Comparison of ENCODE assay signal across 1 cellular context in the genomic region with DNA sequence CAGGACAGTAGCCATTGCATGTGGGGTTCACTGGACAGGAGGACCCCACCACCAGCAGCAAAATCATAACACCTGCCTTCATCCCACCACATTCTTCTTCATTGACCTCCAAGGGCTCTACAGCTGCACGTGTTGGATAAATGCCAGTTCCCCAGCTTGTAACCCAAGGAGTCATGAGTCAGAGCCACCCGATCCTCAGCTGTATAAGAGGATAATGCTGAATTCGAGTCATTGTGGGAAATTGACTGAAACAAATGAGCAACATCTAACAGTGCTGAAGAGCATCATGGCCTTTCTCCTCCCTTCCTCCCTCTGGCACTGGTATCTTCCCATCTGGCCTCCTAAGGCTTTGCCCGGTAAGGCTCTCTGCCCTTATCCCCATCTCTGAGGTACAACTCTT.
TF ChIP-seq lines count a peak whose summit lies in the region.

No MANE protein-coding gene starts in this region.

TF ChIP-seq in HEK293, 187 proteins besides CTCF, POLR2A, EP300 and RAD21 (continued from another document and continues in another):
- TF ChIP-seq, protein P1, sequence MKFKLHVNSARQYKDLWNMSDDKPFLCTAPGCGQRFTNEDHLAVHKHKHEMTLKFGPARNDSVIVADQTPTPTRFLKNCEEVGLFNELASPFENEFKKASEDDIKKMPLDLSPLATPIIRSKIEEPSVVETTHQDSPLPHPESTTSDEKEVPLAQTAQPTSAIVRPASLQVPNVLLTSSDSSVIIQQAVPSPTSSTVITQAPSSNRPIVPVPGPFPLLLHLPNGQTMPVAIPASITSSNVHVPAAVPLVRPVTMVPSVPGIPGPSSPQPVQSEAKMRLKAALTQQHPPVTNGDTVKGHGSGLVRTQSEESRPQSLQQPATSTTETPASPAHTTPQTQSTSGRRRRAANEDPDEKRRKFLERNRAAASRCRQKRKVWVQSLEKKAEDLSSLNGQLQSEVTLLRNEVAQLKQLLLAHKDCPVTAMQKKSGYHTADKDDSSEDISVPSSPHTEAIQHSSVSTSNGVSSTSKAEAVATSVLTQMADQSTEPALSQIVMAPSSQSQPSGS (tag by site-specific recombination; IDR thresholded peaks at IDR 0.05; ENCODE audit: low read depth), result no peak
- TF ChIP-seq ZBTB21 (tag by site-specific recombination; IDR thresholded peaks at IDR 0.05) (peak; percentile 71), ZNF558 (tag by site-specific recombination; IDR thresholded peaks at IDR 0.05) (0 out of 2 replicates have a peak, but pooled peaks have one; percentile 26), ZNF473 (tag by site-specific recombination; IDR thresholded peaks at IDR 0.05) (no peak), ZNF777 (tag by site-specific recombination; IDR thresholded peaks at IDR 0.05; ENCODE audit: borderline replicate concordance) (no peak), ZNF133 (tag by site-specific recombination; IDR thresholded peaks at IDR 0.05) (0 out of 2 replicates have a peak, but pooled peaks have one; percentile 7), ZNF549 (tag by site-specific recombination; IDR thresholded peaks at IDR 0.05) (no peak), SETDB1 (IDR thresholded peaks at IDR 0.05; ENCODE audit: insufficient read length, low read length) (no peak), ZNF24 (tag by site-specific recombination; IDR thresholded peaks at IDR 0.05) (peak; percentile 80; the same call in 1 of the 2 replicates), OVOL3 (tag by site-specific recombination; IDR thresholded peaks at IDR 0.05) (no peak), ZBTB17 (tag by site-specific recombination; IDR thresholded peaks at IDR 0.05) (0 out of 2 replicates have a peak, but pooled peaks have one; percentile 34), INSM2 (tag by site-specific recombination; IDR thresholded peaks at IDR 0.05) (peak; percentile 78; the same call in 1 of the 2 replicates), BCL11B (tag by site-specific recombination; IDR thresholded peaks at IDR 0.05; ENCODE audit: low read depth) (no peak), ZNF138 (tag by site-specific recombination; IDR thresholded peaks at IDR 0.05; ENCODE audit: borderline replicate concordance) (no peak), ZNF544 (tag by site-specific recombination; IDR thresholded peaks at IDR 0.05) (no peak), ZNF843 (tag by site-specific recombination; IDR thresholded peaks at IDR 0.05) (peak; percentile 66; the same call in 1 of the 2 replicates), ZSCAN16 (tag by site-specific recombination; IDR thresholded peaks at IDR 0.05) (no peak), ZNF670 (tag by site-specific recombination; IDR thresholded peaks at IDR 0.05; ENCODE audit: low read depth) (no peak), ZNF571 (tag by site-specific recombination; IDR thresholded peaks at IDR 0.05) (no peak), ZNF350 (tag by site-specific recombination; IDR thresholded peaks at IDR 0.05) (no peak), ZNF223 (tag by site-specific recombination; IDR thresholded peaks at IDR 0.05) (no peak), ZNF623 (tag by site-specific recombination; IDR thresholded peaks at IDR 0.05) (no peak), ZNF626 (tag by site-specific recombination; IDR thresholded peaks at IDR 0.05) (no peak), TRIM28 (IDR thresholded peaks at IDR 0.05; ENCODE audit: borderline replicate concordance, low read length) (no peak), ZNF548 (tag by site-specific recombination; IDR thresholded peaks at IDR 0.05) (no peak), ZNF23 (tag by site-specific recombination; IDR thresholded peaks at IDR 0.05; ENCODE audit: borderline replicate concordance) (no peak), ELK4 (IDR thresholded peaks at IDR 0.05; ENCODE audit: borderline replicate concordance, low read depth, low read length) (no peak), KLF16 (tag by site-specific recombination; IDR thresholded peaks at IDR 0.05) (0 out of 2 replicates have a peak, but pooled peaks have one; percentile 36), ZFP37 (tag by site-specific recombination; IDR thresholded peaks at IDR 0.05) (no peak), HIC1 (tag by site-specific recombination; IDR thresholded peaks at IDR 0.05) (peak; percentile 56; the same call in 1 of the 2 replicates), ZNF791 (tag by site-specific recombination; IDR thresholded peaks at IDR 0.05) (no peak), TCF7L2 (IDR thresholded peaks at IDR 0.05; ENCODE audit: borderline replicate concordance, low read depth, low read length) (no peak), ZNF26 (tag by site-specific recombination; IDR thresholded peaks at IDR 0.05) (no peak), ZNF792 (tag by site-specific recombination; IDR thresholded peaks at IDR 0.05) (no peak), SP7 (tag by site-specific recombination; IDR thresholded peaks at IDR 0.05) (peak; percentile 82), ZNF664 (tag by site-specific recombination; IDR thresholded peaks at IDR 0.05) (no peak), ZIC2 (tag by site-specific recombination; IDR thresholded peaks at IDR 0.05) (no peak), ZNF266 (tag by site-specific recombination; IDR thresholded peaks at IDR 0.05; ENCODE audit: low read depth) (no peak)
- TF ChIP-seq, protein P2, sequence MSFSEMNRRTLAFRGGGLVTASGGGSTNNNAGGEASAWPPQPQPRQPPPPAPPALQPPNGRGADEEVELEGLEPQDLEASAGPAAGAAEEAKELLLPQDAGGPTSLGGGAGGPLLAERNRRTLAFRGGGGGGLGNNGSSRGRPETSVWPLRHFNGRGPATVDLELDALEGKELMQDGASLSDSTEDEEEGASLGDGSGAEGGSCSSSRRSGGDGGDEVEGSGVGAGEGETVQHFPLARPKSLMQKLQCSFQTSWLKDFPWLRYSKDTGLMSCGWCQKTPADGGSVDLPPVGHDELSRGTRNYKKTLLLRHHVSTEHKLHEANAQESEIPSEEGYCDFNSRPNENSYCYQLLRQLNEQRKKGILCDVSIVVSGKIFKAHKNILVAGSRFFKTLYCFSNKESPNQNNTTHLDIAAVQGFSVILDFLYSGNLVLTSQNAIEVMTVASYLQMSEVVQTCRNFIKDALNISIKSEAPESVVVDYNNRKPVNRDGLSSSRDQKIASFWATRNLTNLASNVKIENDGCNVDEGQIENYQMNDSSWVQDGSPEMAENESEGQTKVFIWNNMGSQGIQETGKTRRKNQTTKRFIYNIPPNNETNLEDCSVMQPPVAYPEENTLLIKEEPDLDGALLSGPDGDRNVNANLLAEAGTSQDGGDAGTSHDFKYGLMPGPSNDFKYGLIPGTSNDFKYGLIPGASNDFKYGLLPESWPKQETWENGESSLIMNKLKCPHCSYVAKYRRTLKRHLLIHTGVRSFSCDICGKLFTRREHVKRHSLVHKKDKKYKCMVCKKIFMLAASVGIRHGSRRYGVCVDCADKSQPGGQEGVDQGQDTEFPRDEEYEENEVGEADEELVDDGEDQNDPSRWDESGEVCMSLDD (tag by site-specific recombination; IDR thresholded peaks at IDR 0.05), result no peak
- TF ChIP-seq, protein P3, sequence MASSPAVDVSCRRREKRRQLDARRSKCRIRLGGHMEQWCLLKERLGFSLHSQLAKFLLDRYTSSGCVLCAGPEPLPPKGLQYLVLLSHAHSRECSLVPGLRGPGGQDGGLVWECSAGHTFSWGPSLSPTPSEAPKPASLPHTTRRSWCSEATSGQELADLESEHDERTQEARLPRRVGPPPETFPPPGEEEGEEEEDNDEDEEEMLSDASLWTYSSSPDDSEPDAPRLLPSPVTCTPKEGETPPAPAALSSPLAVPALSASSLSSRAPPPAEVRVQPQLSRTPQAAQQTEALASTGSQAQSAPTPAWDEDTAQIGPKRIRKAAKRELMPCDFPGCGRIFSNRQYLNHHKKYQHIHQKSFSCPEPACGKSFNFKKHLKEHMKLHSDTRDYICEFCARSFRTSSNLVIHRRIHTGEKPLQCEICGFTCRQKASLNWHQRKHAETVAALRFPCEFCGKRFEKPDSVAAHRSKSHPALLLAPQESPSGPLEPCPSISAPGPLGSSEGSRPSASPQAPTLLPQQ (tag by site-specific recombination; IDR thresholded peaks at IDR 0.05), result peak; percentile 79
- TF ChIP-seq, protein P4, sequence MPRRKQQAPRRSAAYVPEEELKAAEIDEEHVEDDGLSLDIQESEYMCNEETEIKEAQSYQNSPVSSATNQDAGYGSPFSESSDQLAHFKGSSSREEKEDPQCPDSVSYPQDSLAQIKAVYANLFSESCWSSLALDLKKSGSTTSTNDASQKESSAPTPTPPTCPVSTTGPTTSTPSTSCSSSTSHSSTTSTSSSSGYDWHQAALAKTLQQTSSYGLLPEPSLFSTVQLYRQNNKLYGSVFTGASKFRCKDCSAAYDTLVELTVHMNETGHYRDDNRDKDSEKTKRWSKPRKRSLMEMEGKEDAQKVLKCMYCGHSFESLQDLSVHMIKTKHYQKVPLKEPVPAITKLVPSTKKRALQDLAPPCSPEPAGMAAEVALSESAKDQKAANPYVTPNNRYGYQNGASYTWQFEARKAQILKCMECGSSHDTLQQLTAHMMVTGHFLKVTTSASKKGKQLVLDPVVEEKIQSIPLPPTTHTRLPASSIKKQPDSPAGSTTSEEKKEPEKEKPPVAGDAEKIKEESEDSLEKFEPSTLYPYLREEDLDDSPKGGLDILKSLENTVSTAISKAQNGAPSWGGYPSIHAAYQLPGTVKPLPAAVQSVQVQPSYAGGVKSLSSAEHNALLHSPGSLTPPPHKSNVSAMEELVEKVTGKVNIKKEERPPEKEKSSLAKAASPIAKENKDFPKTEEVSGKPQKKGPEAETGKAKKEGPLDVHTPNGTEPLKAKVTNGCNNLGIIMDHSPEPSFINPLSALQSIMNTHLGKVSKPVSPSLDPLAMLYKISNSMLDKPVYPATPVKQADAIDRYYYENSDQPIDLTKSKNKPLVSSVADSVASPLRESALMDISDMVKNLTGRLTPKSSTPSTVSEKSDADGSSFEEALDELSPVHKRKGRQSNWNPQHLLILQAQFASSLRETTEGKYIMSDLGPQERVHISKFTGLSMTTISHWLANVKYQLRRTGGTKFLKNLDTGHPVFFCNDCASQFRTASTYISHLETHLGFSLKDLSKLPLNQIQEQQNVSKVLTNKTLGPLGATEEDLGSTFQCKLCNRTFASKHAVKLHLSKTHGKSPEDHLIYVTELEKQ (tag by site-specific recombination; IDR thresholded peaks at IDR 0.05; ENCODE audit: borderline replicate concordance), result peak; percentile 79; the same call in 1 of the 2 replicates
- TF ChIP-seq, protein P5, sequence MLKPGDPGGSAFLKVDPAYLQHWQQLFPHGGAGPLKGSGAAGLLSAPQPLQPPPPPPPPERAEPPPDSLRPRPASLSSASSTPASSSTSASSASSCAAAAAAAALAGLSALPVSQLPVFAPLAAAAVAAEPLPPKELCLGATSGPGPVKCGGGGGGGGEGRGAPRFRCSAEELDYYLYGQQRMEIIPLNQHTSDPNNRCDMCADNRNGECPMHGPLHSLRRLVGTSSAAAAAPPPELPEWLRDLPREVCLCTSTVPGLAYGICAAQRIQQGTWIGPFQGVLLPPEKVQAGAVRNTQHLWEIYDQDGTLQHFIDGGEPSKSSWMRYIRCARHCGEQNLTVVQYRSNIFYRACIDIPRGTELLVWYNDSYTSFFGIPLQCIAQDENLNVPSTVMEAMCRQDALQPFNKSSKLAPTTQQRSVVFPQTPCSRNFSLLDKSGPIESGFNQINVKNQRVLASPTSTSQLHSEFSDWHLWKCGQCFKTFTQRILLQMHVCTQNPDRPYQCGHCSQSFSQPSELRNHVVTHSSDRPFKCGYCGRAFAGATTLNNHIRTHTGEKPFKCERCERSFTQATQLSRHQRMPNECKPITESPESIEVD (tag by site-specific recombination; IDR thresholded peaks at IDR 0.05), result no peak
